Comparison of ENCODE assay signal across 1 cellular context in the genomic region with DNA sequence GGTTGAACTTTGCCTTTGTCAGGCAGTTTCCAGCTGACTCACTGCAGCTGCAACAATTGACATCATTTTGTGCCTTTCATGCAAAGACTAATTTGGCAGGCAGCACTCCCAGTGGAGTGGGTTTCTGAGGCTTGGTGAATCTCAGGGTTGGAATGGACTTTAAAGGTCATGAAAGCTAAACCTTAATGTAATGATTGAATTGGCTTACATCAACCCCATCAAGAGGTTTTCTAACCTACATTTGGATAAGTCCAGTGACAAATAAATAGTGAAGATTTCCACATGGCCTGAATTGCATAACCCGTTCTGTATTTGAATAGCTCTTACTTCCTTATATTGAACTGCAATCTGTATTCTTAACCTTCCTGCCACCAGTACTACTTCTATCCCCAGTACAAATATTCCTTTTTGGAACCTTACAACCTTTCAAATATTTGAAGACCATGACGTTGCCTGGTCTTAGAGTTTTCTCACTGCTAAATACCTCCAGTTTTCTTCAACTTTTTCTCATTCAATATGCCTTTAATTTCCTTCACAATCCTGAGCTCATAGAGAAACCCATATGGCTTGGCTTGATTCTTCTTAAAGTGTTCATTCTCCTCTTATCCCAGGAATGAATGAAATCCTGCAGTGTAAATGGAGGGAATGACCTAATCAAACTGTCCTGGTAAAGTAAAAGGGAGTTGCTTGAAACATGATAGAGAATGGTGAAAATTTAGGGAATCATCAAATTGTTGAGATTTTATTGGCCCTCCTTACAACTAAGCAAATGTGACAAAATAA.
TF ChIP-seq lines count a peak whose summit lies in the region.

No MANE protein-coding gene starts in this region.

TF ChIP-seq in WTC11, 78 proteins besides CTCF, POLR2A, EP300 and RAD21 (continued from another document):
- no peak for TF ChIP-seq CREM (CRISPR knock-in tag; IDR thresholded peaks at IDR 0.05)
- no peak for TF ChIP-seq NFYB (CRISPR knock-in tag; conservative IDR thresholded peaks at IDR 0.05; ENCODE audit: low read depth)
- TF ChIP-seq, protein P1, sequence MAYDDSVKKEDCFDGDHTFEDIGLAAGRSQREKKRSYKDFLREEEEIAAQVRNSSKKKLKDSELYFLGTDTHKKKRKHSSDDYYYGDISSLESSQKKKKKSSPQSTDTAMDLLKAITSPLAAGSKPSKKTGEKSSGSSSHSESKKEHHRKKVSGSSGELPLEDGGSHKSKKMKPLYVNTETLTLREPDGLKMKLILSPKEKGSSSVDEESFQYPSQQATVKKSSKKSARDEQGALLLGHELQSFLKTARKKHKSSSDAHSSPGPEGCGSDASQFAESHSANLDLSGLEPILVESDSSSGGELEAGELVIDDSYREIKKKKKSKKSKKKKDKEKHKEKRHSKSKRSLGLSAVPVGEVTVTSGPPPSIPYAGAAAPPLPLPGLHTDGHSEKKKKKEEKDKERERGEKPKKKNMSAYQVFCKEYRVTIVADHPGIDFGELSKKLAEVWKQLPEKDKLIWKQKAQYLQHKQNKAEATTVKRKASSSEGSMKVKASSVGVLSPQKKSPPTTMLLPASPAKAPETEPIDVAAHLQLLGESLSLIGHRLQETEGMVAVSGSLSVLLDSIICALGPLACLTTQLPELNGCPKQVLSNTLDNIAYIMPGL (CRISPR knock-in tag; IDR thresholded peaks at IDR 0.05): no peak
- no peak for TF ChIP-seq FOXJ3 (CRISPR knock-in tag; IDR thresholded peaks at IDR 0.05; ENCODE audit: borderline replicate concordance)
- no peak for TF ChIP-seq CBFB (CRISPR knock-in tag; IDR thresholded peaks at IDR 0.05; ENCODE audit: low read depth)
- no peak for TF ChIP-seq SOX15 (CRISPR knock-in tag; IDR thresholded peaks at IDR 0.05)
- TF ChIP-seq, protein P2, sequence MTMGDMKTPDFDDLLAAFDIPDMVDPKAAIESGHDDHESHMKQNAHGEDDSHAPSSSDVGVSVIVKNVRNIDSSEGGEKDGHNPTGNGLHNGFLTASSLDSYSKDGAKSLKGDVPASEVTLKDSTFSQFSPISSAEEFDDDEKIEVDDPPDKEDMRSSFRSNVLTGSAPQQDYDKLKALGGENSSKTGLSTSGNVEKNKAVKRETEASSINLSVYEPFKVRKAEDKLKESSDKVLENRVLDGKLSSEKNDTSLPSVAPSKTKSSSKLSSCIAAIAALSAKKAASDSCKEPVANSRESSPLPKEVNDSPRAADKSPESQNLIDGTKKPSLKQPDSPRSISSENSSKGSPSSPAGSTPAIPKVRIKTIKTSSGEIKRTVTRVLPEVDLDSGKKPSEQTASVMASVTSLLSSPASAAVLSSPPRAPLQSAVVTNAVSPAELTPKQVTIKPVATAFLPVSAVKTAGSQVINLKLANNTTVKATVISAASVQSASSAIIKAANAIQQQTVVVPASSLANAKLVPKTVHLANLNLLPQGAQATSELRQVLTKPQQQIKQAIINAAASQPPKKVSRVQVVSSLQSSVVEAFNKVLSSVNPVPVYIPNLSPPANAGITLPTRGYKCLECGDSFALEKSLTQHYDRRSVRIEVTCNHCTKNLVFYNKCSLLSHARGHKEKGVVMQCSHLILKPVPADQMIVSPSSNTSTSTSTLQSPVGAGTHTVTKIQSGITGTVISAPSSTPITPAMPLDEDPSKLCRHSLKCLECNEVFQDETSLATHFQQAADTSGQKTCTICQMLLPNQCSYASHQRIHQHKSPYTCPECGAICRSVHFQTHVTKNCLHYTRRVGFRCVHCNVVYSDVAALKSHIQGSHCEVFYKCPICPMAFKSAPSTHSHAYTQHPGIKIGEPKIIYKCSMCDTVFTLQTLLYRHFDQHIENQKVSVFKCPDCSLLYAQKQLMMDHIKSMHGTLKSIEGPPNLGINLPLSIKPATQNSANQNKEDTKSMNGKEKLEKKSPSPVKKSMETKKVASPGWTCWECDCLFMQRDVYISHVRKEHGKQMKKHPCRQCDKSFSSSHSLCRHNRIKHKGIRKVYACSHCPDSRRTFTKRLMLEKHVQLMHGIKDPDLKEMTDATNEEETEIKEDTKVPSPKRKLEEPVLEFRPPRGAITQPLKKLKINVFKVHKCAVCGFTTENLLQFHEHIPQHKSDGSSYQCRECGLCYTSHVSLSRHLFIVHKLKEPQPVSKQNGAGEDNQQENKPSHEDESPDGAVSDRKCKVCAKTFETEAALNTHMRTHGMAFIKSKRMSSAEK (CRISPR knock-in tag; IDR thresholded peaks at IDR 0.05; ENCODE audit: borderline replicate concordance): no peak
- TF ChIP-seq RELA (CRISPR knock-in tag; IDR thresholded peaks at IDR 0.05; ENCODE audit: borderline replicate concordance): no peak
- TF ChIP-seq KAT7 (CRISPR knock-in tag; IDR thresholded peaks at IDR 0.05; ENCODE audit: borderline replicate concordance): no peak
- no peak for TF ChIP-seq TCF7 (CRISPR knock-in tag; IDR thresholded peaks at IDR 0.05; ENCODE audit: low read depth)
- TF ChIP-seq, protein P3, sequence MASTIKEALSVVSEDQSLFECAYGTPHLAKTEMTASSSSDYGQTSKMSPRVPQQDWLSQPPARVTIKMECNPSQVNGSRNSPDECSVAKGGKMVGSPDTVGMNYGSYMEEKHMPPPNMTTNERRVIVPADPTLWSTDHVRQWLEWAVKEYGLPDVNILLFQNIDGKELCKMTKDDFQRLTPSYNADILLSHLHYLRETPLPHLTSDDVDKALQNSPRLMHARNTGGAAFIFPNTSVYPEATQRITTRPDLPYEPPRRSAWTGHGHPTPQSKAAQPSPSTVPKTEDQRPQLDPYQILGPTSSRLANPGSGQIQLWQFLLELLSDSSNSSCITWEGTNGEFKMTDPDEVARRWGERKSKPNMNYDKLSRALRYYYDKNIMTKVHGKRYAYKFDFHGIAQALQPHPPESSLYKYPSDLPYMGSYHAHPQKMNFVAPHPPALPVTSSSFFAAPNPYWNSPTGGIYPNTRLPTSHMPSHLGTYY (CRISPR knock-in tag; IDR thresholded peaks at IDR 0.05): no peak
- TF ChIP-seq GTF2I (CRISPR knock-in tag; conservative IDR thresholded peaks at IDR 0.05): no peak
TF ChIP-seq in WTC11: peak in this region for 0.
